ENCODE assay signal across 1 cellular context in genomic region chr2:170818294-170819104, GRCh38.
TF ChIP-seq lines count a peak whose summit lies in the region.

No MANE protein-coding gene starts in this region.

TF ChIP-seq in H1, 55 proteins besides CTCF, POLR2A, EP300 and RAD21:
- TF ChIP-seq CHD1 (IDR thresholded peaks at IDR 0.05; ENCODE audit: low read depth, low read length): no peak
- TF ChIP-seq SUZ12 (IDR thresholded peaks at IDR 0.05; ENCODE audit: low read length): peak; percentile 32
- peak; percentile 70 for TF ChIP-seq EZH2 (IDR thresholded peaks at IDR 0.05; ENCODE audit: low read depth, low read length, severe bottlenecking)
- TF ChIP-seq SP4 (IDR thresholded peaks at IDR 0.05; ENCODE audit: low read length): no peak
- TF ChIP-seq GABPA (IDR thresholded peaks at IDR 0.05; ENCODE audit: borderline replicate concordance, insufficient read depth, low read length): no peak
- peak; percentile 59 for TF ChIP-seq KDM4A (IDR thresholded peaks at IDR 0.05; ENCODE audit: low read depth, low read length, severe bottlenecking)
- TF ChIP-seq SAP30 (IDR thresholded peaks at IDR 0.05; ENCODE audit: insufficient read depth, insufficient replicate concordance, low read length): peak; percentile 31
- TF ChIP-seq YY1 (IDR thresholded peaks at IDR 0.05; ENCODE audit: low read depth, low read length): 0 out of 2 replicates have a peak, but pooled peaks have one; percentile 14
- TF ChIP-seq RNF2 (IDR thresholded peaks at IDR 0.05; ENCODE audit: borderline replicate concordance, low read depth, low read length, missing control alignments, poor library complexity, severe bottlenecking): peak; percentile 92
